In genomic region chr9:35490910-35491465, GRCh38 we compare ENCODE assay signal across 8 cellular contexts. TPM values are rescaled to one million over a fixed set of nuclear protein-coding genes. Genes with fewer than 3 reads are reported as not detected.
DNase-seq lines count a peak whose midpoint lies in the region; ATAC-seq and TF ChIP-seq lines count a peak whose summit lies in the region.

No MANE protein-coding gene starts in this region.

- no peaks in the 10 kb centered on the region for H3K9me3 Mint-ChIP-seq in activated T-cell treated with anti-CD3 and anti-CD28 coated beads, Interleukin-2, amount 50 U/mL, for 4 hours
- peaks cover 3% of the 10 kb centered on the region for H3K9me3 Mint-ChIP-seq in type B pancreatic cell

- no peaks in the 10 kb centered on the region for H3K27me3 ChIP-seq in lung (ENCODE audit: control insufficient read depth, insufficient read depth)

- peak overlapping the region; percentile 95 to 98 for H3K27ac ChIP-seq in lung (ENCODE audit: low read depth in 1 of 2, low read length in 1 of 2)

- ATAC-seq in activated T-cell treated with anti-CD3 and anti-CD28 coated beads, Interleukin-2, amount 50 U/mL, for 4 hours = no peak
- ATAC-seq in lung (ENCODE audit: insufficient read depth, low FRiP score) = no peak

- no peaks in the 10 kb centered on the region for H3K9me3 ChIP-seq in lung (ENCODE audit: control insufficient read depth in 2 of 2, insufficient read depth in 1 of 2, low read length in 1 of 2)

- no peaks in the 10 kb centered on the region for H3K36me3 Mint-ChIP-seq in activated T-cell treated with anti-CD3 and anti-CD28 coated beads, Interleukin-2, amount 50 U/mL, for 4 hours (ENCODE audit: insufficient read depth)
- no peaks in the 10 kb centered on the region for H3K36me3 Mint-ChIP-seq in type B pancreatic cell

- H3K27me3 Mint-ChIP-seq in activated T-cell treated with anti-CD3 and anti-CD28 coated beads, Interleukin-2, amount 50 U/mL, for 4 hours (ENCODE audit: low read depth) = peaks cover 22% of the 10 kb centered on the region
- peaks cover 5% of the 10 kb centered on the region for H3K27me3 Mint-ChIP-seq in type B pancreatic cell

- peak overlapping the region; percentile 79 for H3K4me3 Mint-ChIP-seq in activated T-cell treated with anti-CD3 and anti-CD28 coated beads, Interleukin-2, amount 50 U/mL, for 4 hours
- H3K4me3 Mint-ChIP-seq in type B pancreatic cell = peak overlapping the region; percentile 90

- peaks cover 0 to 1% of the 10 kb centered on the region in 2 donors for H3K36me3 ChIP-seq in lung (ENCODE audit: control insufficient read depth in 2 of 2, insufficient read depth in 2 of 2, low read length in 2 of 2)

- peaks cover 24% of the 10 kb centered on the region for H3K4me1 Mint-ChIP-seq in activated T-cell treated with anti-CD3 and anti-CD28 coated beads, Interleukin-2, amount 50 U/mL, for 4 hours (ENCODE audit: low read depth)
- H3K4me1 Mint-ChIP-seq in type B pancreatic cell (ENCODE audit: unreplicated experiment) = peaks cover 29% of the 10 kb centered on the region

- TF ChIP-seq CTCF in cardiac fibroblast (IDR thresholded peaks at IDR 0.05; ENCODE audit: low read depth, low read length) (no peak), lung (IDR thresholded peaks at IDR 0.05; ENCODE audit: control extremely low read depth, extremely low read depth) (no peak), type B pancreatic cell (conservative IDR thresholded peaks at IDR 0.05) (no peak)

- WGBS in lung, 2 donors = 50 to 65% methylated on average over 12 of the region's 12 CpGs

- H3K4me1 ChIP-seq in lung (ENCODE audit: control insufficient read depth in 2 of 2, insufficient read depth in 2 of 2, low read length in 2 of 2) = peaks cover 4 to 15% of the 10 kb centered on the region in 2 donors

- no peak for DNase-seq in activated T-cell treated with anti-CD3 and anti-CD28 coated beads, Interleukin-2, amount 50 U/mL, for 4 hours
- DNase-seq in activated T-cell treated with anti-CD3 and anti-CD28 coated beads for 4 hours = no peak
- peak; percentile 45 to 57 for DNase-seq in cardiac fibroblast (ENCODE audit: low read depth in 2 of 2)
- no peak for DNase-seq in lung (ENCODE audit: low spot score)
- no peak for DNase-seq in type B pancreatic cell (ENCODE audit: extremely low spot score, unreplicated experiment)
- no peak for DNase-seq in retina
- no peak for DNase-seq in iPS-NIHi7 (ENCODE audit: extremely low spot score)
- DNase-seq in NCI-H345 (lab: John Stamatoyannopoulos, UW) = no peak

- H3K4me3 ChIP-seq in cardiac fibroblast (replicated peaks in 1 of 2; ENCODE audit: low read depth in 2 of 2, low read length in 2 of 2) = peak overlapping the region; percentile 67 to 95
- peak overlapping the region; percentile 89 for H3K4me3 ChIP-seq in lung

- peak overlapping the region; percentile 80 for H3K27ac Mint-ChIP-seq in type B pancreatic cell

RNA-seq across cellular contexts. Expression of gene RUSC2, which starts 1.1 kb away (rescaled TPM):
- 1 to 10 TPM; 1.8 to 5.5 (median 2.1) TPM for total RNA-seq in activated T-cell treated with anti-CD3 and anti-CD28 coated beads, Interleukin-2, amount 50 U/mL, for 4 hours
- 10 to 100 TPM; 12.2 to 25.7 TPM for total RNA-seq in lung
- 10 to 100 TPM; 12.8 to 16.6 TPM for polyA plus RNA-seq in lung
- 6.3 and 22.1 TPM in 2 replicates for total RNA-seq in type B pancreatic cell (ENCODE audit: low replicate concordance)

Comparison
In these comparisons a context has a peak if more than half of its experiments do, and no peak if none do; other contexts are left out.
1. DNase-seq: peak in cardiac fibroblast (2 of 2); none in activated T-cell treated with anti-CD3 and anti-CD28 coated beads, Interleukin-2, amount 50 U/mL, for 4 hours (single experiment), activated T-cell treated with anti-CD3 and anti-CD28 coated beads for 4 hours (single experiment), lung (single experiment), type B pancreatic cell (single experiment), retina (single experiment), iPS-NIHi7 (single experiment) and NCI-H345 (single experiment).